In genomic region chr12:124819525-124819924, GRCh38 we compare ENCODE assay signal across 25 cellular contexts.
"Had no signal": no experiment of that assay in that cellular context is flagged by ENCODE, and none has a peak within 500 bp of the region (broad histone marks: within the 10 kb centered on the region; RNA-seq: fewer than 3 reads in every experiment).

No MANE protein-coding gene starts in this region.

- H2AFZ ChIP-seq: hepatocyte, parathyroid adenoma had no signal

- H3K4me2 ChIP-seq: hepatocyte had no signal

- H3K27ac ChIP-seq: epithelial cell of prostate, gastrocnemius medialis, hepatocyte, left ventricle myocardium inferior, lower lobe of right lung, neutrophil, parathyroid adenoma, prostate gland, right atrium auricular region, skin epidermis, spleen, testis, tibial artery had no signal

- H3K9me3 Mint-ChIP-seq: naive thymus-derived CD8-positive, alpha-beta T cell; stimulated activated memory B cell treated with anti-CD40 and anti-IgM and Interleukin-4, amounts not matched to agents 10 μg/mL and 1 μg/mL and 100 μg/mL, for 72 hours; type B pancreatic cell had no signal

- ATAC-seq: esophagus mucosa; gastrocnemius medialis; left cardiac atrium; lower lobe of right lung; naive thymus-derived CD8-positive, alpha-beta T cell; stimulated activated memory B cell treated with anti-CD40 and anti-IgM and Interleukin-4, amounts not matched to agents 10 μg/mL and 1 μg/mL and 100 μg/mL, for 72 hours; stimulated activated naive CD8-positive, alpha-beta T cell treated with anti-CD3 and anti-CD28 coated beads, Interleukin-15, Interleukin-2, amounts not matched to agents 100 U/mL and 50 U/mL, for 24 hours had no signal

- H3K4me3 Mint-ChIP-seq: naive thymus-derived CD8-positive, alpha-beta T cell; stimulated activated memory B cell treated with anti-CD40 and anti-IgM and Interleukin-4, amounts not matched to agents 10 μg/mL and 1 μg/mL and 100 μg/mL, for 72 hours; type B pancreatic cell had no signal

- H3K27ac Mint-ChIP-seq: naive thymus-derived CD8-positive, alpha-beta T cell; stimulated activated memory B cell treated with anti-CD40 and anti-IgM and Interleukin-4, amounts not matched to agents 10 μg/mL and 1 μg/mL and 100 μg/mL, for 72 hours; type B pancreatic cell had no signal

- H3K36me3 Mint-ChIP-seq: type B pancreatic cell had no signal

- H3K27me3 ChIP-seq: dorsolateral prefrontal cortex, gastrocnemius medialis, hepatocyte, neutrophil, right atrium auricular region, spleen, testis, tibial artery had no signal

- DNase-seq: dorsolateral prefrontal cortex; effector CD4-positive, alpha-beta T cell; foreskin fibroblast; gastrocnemius medialis; head of caudate nucleus; left cardiac atrium; left ventricle myocardium inferior; lower lobe of right lung; naive thymus-derived CD8-positive, alpha-beta T cell; spleen; stimulated activated CD4-positive, alpha-beta T cell treated with anti-CD3 and anti-CD28 coated beads, Interleukin-4, amount 100 ng/mL, for 4 hours; stimulated activated naive CD8-positive, alpha-beta T cell treated with anti-CD3 and anti-CD28 coated beads, Interleukin-15, Interleukin-2, amounts not matched to agents 100 U/mL and 50 U/mL, for 24 hours; substantia nigra; testis; tibial artery had no signal

- H3K4me1 ChIP-seq: gastrocnemius medialis, left ventricle myocardium inferior, lower lobe of right lung, parathyroid adenoma, prostate gland, right atrium auricular region, spleen, tibial artery had no signal

- H3K36me3 ChIP-seq: gastrocnemius medialis, lower lobe of right lung, neutrophil, prostate gland, right atrium auricular region had no signal

- H3K4me3 ChIP-seq: dorsolateral prefrontal cortex, gastrocnemius medialis, hepatocyte, left ventricle myocardium inferior, lower lobe of right lung, prostate gland, right atrium auricular region, skin epidermis, spleen, testis, tibial artery had no signal

- H3K4me1 Mint-ChIP-seq: naive thymus-derived CD8-positive, alpha-beta T cell had no signal

- H3K9me3 ChIP-seq: gastrocnemius medialis, left ventricle myocardium inferior, lower lobe of right lung, neutrophil, prostate gland, right atrium auricular region, spleen, testis, tibial artery had no signal

- H3K27me3 Mint-ChIP-seq: naive thymus-derived CD8-positive, alpha-beta T cell; stimulated activated memory B cell treated with anti-CD40 and anti-IgM and Interleukin-4, amounts not matched to agents 10 μg/mL and 1 μg/mL and 100 μg/mL, for 72 hours; type B pancreatic cell had no signal
